In genomic region chr7:150369740-150370501, GRCh38 we compare ENCODE assay signal across 1 cellular context.
TF ChIP-seq lines count a peak whose summit lies in the region.

No MANE protein-coding gene starts in this region.

TF ChIP-seq in endothelial cell of umbilical vein, 7 proteins besides CTCF, POLR2A, EP300 and RAD21:
- TF ChIP-seq JUN (IDR thresholded peaks at IDR 0.05; ENCODE audit: borderline replicate concordance, insufficient read depth, insufficient read length, low read depth) = no peak
- no peak for TF ChIP-seq MYC (IDR thresholded peaks at IDR 0.05; ENCODE audit: low read depth, low read length)
- TF ChIP-seq GATA2 (IDR thresholded peaks at IDR 0.05; ENCODE audit: insufficient read depth, insufficient read length, low read depth, low read length) = no peak
- no peak for TF ChIP-seq MAX (IDR thresholded peaks at IDR 0.05; ENCODE audit: insufficient read depth, insufficient read length)
- TF ChIP-seq FOS (IDR thresholded peaks at IDR 0.05; ENCODE audit: borderline replicate concordance, insufficient read depth, low read length) = no peak
- TF ChIP-seq POLR2AphosphoS5 (IDR thresholded peaks at IDR 0.05; ENCODE audit: insufficient read depth, low read depth, low read length) = no peak
- TF ChIP-seq EZH2 (IDR thresholded peaks at IDR 0.05; ENCODE audit: borderline replicate concordance, low read depth, low read length, severe bottlenecking) = no peak
